Comparison of ENCODE assay signal across 1 cellular context in the genomic region with DNA sequence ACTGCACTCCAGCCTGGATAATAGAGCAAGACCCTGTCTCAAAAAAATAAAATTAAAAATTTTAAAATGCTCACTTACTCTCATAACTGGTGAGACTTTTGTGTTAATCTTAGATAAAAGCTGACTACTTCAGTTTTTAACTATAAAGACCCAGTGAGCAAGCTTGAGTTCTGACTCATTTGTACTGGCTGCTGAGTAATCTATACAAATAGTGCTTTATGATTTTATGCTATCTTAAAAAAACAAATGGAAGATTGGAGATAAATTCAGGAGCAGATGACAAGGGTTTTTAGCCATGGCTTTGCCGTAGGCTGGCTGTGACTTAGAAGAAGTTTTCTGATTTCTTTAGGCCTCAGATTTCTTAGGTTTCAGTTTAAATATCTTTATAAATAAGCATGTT.
A peak's percentile ranks its signal among the peaks of the same experiment; 100 is the strongest.
TF ChIP-seq lines count a peak whose summit lies in the region.

No MANE protein-coding gene starts in this region.

TF ChIP-seq in SK-N-SH, 30 proteins besides CTCF, POLR2A, EP300 and RAD21 (continued from another document):
- TF ChIP-seq, protein P1, sequence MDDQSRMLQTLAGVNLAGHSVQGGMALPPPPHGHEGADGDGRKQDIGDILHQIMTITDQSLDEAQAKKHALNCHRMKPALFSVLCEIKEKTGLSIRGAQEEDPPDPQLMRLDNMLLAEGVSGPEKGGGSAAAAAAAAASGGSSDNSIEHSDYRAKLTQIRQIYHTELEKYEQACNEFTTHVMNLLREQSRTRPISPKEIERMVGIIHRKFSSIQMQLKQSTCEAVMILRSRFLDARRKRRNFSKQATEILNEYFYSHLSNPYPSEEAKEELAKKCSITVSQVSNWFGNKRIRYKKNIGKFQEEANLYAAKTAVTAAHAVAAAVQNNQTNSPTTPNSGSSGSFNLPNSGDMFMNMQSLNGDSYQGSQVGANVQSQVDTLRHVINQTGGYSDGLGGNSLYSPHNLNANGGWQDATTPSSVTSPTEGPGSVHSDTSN (IDR thresholded peaks at IDR 0.05) = peak; percentile 51
